In the genomic region with DNA sequence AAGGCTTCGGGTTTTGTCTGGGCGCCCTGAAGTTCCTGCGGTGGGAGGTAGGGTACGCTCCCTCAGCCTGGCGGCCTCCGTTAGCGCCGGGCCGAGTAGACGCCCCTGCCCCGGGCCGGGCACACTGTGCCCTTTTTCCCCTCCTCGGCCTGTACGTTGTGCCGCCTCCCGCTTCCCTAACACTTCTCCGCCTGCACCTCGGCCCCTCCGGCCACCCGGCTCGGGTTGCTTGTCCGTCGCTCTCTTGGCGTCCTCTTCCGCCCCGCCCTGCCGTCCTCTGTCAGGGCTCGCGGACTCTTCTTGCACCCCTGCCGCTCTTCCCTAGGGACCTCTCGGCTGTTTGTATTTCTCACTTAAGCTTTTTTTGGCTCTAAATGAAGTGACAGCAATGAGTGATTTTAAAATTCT, we compare ENCODE assay signal across 8 cellular contexts.
DNase-seq lines count a peak whose midpoint lies in the region; ATAC-seq and TF ChIP-seq lines count a peak whose summit lies in the region.

No MANE protein-coding gene starts in this region.

- H4K20me1 ChIP-seq in DND-41 (ENCODE audit: insufficient read depth, low read length), result no peaks in the 10 kb centered on the region

- peak overlapping the region; percentile 100 for H3K27ac Mint-ChIP-seq in stimulated activated naive B cell treated with anti-CD40 and anti-IgM and Interleukin-4, amounts not matched to agents 10 μg/mL and 1 μg/mL and 100 μg/mL, for 72 hours

- H3K36me3 ChIP-seq in DND-41 (ENCODE audit: insufficient read depth, low read length), result peaks cover 13% of the 10 kb centered on the region; the same call in 1 of the 2 replicates

- peak overlapping the region; percentile 75 for H2AFZ ChIP-seq in DND-41 (ENCODE audit: low read depth, low read length)

- peaks cover 2 to 5% of the 10 kb centered on the region in 2 donors for H3K36me3 Mint-ChIP-seq in stimulated activated naive B cell treated with anti-CD40 and anti-IgM and Interleukin-4, amounts not matched to agents 10 μg/mL and 1 μg/mL and 100 μg/mL, for 72 hours

- DNase-seq in DND-41 (no peak), GM19238 (ENCODE audit: insufficient read length, low spot score) (peak; percentile 44), NCI-H82 treated with DMSO at 0.1 percent for 48 hours (lab: John Stamatoyannopoulos, UW; ENCODE audit: unreplicated experiment) (peak; percentile 47), astrocyte of the spinal cord (ENCODE audit: low read depth, low spot score) (peak; percentile 64), inferior parietal cortex (ENCODE audit: extremely low spot score) (peak; percentile 9), cerebellar cortex (ENCODE audit: low spot score) (no peak)
- no peak for DNase-seq in stimulated activated naive B cell treated with anti-CD40 and anti-IgM and Interleukin-4, amounts not matched to agents 10 μg/mL and 1 μg/mL and 100 μg/mL, for 72 hours

- peak overlapping the region; percentile 93 to 99 for H3K4me3 Mint-ChIP-seq in stimulated activated naive B cell treated with anti-CD40 and anti-IgM and Interleukin-4, amounts not matched to agents 10 μg/mL and 1 μg/mL and 100 μg/mL, for 72 hours

- H3K9me3 Mint-ChIP-seq in stimulated activated naive B cell treated with anti-CD40 and anti-IgM and Interleukin-4, amounts not matched to agents 10 μg/mL and 1 μg/mL and 100 μg/mL, for 72 hours, result no peaks in the 10 kb centered on the region

- peak overlapping the region; percentile 91 for H3K4me2 ChIP-seq in DND-41 (ENCODE audit: insufficient read depth, low read length)

- H3K4me3 ChIP-seq in DND-41 (ENCODE audit: low read depth in 1 of 2, low read length in 2 of 2) (peak overlapping the region; percentile 89 to 98), astrocyte of the spinal cord (ENCODE audit: low read depth, low read length) (peak overlapping the region; percentile 95)

- in situ Hi-C loops in astrocyte of the spinal cord (cut with HindIII; ENCODE audit: low sequenced_read_pairs), result no loop called here

- H3K27me3 Mint-ChIP-seq in stimulated activated naive B cell treated with anti-CD40 and anti-IgM and Interleukin-4, amounts not matched to agents 10 μg/mL and 1 μg/mL and 100 μg/mL, for 72 hours, result peaks cover 0 to 5% of the 10 kb centered on the region in 2 donors

- peak overlapping the region; percentile 95 for H3K27ac ChIP-seq in DND-41 (ENCODE audit: low read length)

- H3K79me2 ChIP-seq in DND-41 (ENCODE audit: insufficient read depth, low read length), result peaks cover 53% of the 10 kb centered on the region

- no peaks in the 10 kb centered on the region for H3K9me3 ChIP-seq in DND-41 (ENCODE audit: insufficient read depth, low read length, severe bottlenecking)

- ATAC-seq in DND-41 (ENCODE audit: insufficient read depth, low read depth) (peak; percentile 66), HG03135 (IDR thresholded peaks at IDR 0.05; ENCODE audit: unreplicated experiment) (peak; percentile 41)
- ATAC-seq in stimulated activated naive B cell treated with anti-CD40 and anti-IgM and Interleukin-4, amounts not matched to agents 10 μg/mL and 1 μg/mL and 100 μg/mL, for 72 hours (replicated peaks), result peak; percentile 65 to 66

- no peaks in the 10 kb centered on the region for H3K27me3 ChIP-seq in DND-41 (ENCODE audit: insufficient read depth, low read length, poor library complexity)

- peaks cover 39% of the 10 kb centered on the region for H3K4me1 ChIP-seq in DND-41 (ENCODE audit: insufficient read depth, low read length)

- peak; percentile 26 for TF ChIP-seq CTCF in DND-41 (IDR thresholded peaks at IDR 0.05; ENCODE audit: borderline replicate concordance, extremely low read depth, low read length, poor library complexity, severe bottlenecking)
- peak; percentile 22 for TF ChIP-seq CTCF in astrocyte of the spinal cord (IDR thresholded peaks at IDR 0.05; ENCODE audit: low read depth, low read length)

- H3K9ac ChIP-seq in DND-41 (ENCODE audit: low read depth, low read length), result peak overlapping the region; percentile 83

- peaks cover 9 to 12% of the 10 kb centered on the region in 2 donors for H3K4me1 Mint-ChIP-seq in stimulated activated naive B cell treated with anti-CD40 and anti-IgM and Interleukin-4, amounts not matched to agents 10 μg/mL and 1 μg/mL and 100 μg/mL, for 72 hours

Comparison
In these comparisons a context has a peak if more than half of its experiments do, and no peak if none do; other contexts are left out.
1. DNase-seq: peak in GM19238 (single experiment), NCI-H82 treated with DMSO at 0.1 percent for 48 hours (single experiment), astrocyte of the spinal cord (single experiment) and inferior parietal cortex (single experiment); none in DND-41 (single experiment), stimulated activated naive B cell treated with anti-CD40 and anti-IgM and Interleukin-4, amounts not matched to agents 10 μg/mL and 1 μg/mL and 100 μg/mL, for 72 hours (single experiment) and cerebellar cortex (single experiment).
2. Peak in every context shown above with its lines, with median percentiles within 50 percentile points of each other: ATAC-seq.